Comparison of ENCODE assay signal across 1 cellular context in the genomic region with DNA sequence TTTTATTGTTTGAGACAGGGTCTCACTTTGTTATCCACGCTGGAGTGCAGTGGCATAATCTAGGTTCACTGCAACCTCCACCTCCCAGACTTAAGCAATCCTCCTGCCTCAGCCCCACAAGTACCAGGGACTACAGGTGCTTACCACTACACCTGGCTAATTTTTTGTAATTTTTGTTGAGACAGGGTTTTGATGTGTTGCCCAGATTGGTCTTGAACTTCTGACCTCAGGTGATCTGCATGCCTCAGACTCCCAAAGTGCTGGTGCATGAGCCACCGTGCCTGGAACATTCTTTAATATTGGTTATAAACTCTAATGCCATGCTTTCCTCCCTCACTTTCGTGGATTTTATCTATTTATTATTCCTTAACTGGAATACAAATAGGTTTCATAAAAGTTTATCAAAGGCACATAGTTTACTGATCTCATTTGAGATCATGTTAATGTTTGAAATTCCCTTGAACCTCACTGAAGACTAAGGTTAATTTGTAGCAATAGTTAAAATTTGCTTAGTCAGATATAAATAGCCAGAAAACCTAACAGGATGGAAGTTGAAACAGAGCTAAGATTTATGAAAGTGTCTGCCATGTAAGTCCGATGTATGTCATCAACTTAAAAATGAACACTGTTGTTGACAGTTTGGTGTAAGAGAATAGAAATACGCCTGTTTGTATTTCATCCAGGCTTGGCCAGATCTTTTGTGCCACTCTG.
TF ChIP-seq lines count a peak whose summit lies in the region.

No MANE protein-coding gene starts in this region.

TF ChIP-seq in K562, 482 proteins besides CTCF, POLR2A, EP300 and RAD21 (continued from another document):
- TF ChIP-seq, protein P1, sequence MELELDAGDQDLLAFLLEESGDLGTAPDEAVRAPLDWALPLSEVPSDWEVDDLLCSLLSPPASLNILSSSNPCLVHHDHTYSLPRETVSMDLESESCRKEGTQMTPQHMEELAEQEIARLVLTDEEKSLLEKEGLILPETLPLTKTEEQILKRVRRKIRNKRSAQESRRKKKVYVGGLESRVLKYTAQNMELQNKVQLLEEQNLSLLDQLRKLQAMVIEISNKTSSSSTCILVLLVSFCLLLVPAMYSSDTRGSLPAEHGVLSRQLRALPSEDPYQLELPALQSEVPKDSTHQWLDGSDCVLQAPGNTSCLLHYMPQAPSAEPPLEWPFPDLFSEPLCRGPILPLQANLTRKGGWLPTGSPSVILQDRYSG (tag; conservative IDR thresholded peaks at IDR 0.05; ENCODE audit: low read depth): no peak
- TF ChIP-seq, protein P2, sequence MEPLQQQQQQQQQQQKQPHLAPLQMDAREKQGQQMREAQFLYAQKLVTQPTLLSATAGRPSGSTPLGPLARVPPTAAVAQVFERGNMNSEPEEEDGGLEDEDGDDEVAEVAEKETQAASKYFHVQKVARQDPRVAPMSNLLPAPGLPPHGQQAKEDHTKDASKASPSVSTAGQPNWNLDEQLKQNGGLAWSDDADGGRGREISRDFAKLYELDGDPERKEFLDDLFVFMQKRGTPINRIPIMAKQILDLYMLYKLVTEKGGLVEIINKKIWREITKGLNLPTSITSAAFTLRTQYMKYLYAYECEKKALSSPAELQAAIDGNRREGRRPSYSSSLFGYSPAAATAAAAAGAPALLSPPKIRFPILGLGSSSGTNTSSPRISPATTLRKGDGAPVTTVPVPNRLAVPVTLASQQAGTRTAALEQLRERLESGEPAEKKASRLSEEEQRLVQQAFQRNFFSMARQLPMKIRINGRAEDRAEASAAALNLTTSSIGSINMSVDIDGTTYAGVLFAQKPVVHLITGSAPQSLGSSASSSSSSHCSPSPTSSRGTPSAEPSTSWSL (CRISPR knock-in tag; IDR thresholded peaks at IDR 0.05; ENCODE audit: borderline replicate concordance): no peak
- no peak for TF ChIP-seq U2AF1 (optimal IDR thresholded peaks at IDR 0.05; ENCODE audit: low read depth, low read length)
- TF ChIP-seq, protein P3, sequence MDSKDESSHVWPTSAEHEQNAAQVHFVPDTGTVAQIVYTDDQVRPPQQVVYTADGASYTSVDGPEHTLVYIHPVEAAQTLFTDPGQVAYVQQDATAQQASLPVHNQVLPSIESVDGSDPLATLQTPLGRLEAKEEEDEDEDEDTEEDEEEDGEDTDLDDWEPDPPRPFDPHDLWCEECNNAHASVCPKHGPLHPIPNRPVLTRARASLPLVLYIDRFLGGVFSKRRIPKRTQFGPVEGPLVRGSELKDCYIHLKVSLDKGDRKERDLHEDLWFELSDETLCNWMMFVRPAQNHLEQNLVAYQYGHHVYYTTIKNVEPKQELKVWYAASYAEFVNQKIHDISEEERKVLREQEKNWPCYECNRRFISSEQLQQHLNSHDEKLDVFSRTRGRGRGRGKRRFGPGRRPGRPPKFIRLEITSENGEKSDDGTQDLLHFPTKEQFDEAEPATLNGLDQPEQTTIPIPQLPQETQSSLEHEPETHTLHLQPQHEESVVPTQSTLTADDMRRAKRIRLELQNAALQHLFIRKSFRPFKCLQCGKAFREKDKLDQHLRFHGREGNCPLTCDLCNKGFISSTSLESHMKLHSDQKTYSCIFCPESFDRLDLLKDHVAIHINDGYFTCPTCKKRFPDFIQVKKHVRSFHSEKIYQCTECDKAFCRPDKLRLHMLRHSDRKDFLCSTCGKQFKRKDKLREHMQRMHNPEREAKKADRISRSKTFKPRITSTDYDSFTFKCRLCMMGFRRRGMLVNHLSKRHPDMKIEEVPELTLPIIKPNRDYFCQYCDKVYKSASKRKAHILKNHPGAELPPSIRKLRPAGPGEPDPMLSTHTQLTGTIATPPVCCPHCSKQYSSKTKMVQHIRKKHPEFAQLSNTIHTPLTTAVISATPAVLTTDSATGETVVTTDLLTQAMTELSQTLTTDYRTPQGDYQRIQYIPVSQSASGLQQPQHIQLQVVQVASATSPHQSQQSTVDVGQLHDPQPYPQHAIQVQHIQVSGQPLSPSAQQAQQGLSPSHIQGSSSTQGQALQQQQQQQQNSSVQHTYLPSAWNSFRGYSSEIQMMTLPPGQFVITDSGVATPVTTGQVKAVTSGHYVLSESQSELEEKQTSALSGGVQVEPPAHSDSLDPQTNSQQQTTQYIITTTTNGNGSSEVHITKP (IDR thresholded peaks at IDR 0.05; ENCODE audit: partially characterized antibody): no peak
